Comparison of ENCODE assay signal across 10 cellular contexts in genomic region chr1:54543729-54544496, GRCh38. TPM values are rescaled to one million over a fixed set of nuclear protein-coding genes. Genes with fewer than 3 reads are reported as not detected.
DNase-seq lines count a peak whose midpoint lies in the region; ATAC-seq, FAIRE-seq and TF ChIP-seq lines count a peak whose summit lies in the region.
"Had no signal": no experiment of that assay in that cellular context is flagged by ENCODE, and none has a peak within 500 bp of the region (broad histone marks: within the 10 kb centered on the region; RNA-seq: fewer than 3 reads in every experiment).

No MANE protein-coding gene starts in this region.

- TF ChIP-seq CTCF in fibroblast of lung (conservative IDR thresholded peaks at IDR 0.05 in 1 of 2, IDR thresholded peaks at IDR 0.05 in 1 of 2; ENCODE audit: low read depth in 1 of 2, low read length in 2 of 2) (no peak), stomach (IDR thresholded peaks at IDR 0.05) (no peak), brain microvascular endothelial cell (IDR thresholded peaks at IDR 0.05; ENCODE audit: low read depth, low read length, missing control alignments) (no peak)

- H4K20me1 ChIP-seq in fibroblast of lung (ENCODE audit: control insufficient read depth, extremely low read depth, insufficient read depth, low read length) = no peaks in the 10 kb centered on the region
- H4K20me1 ChIP-seq: BLaER1 had no signal

- CTCF ChIA-PET in activated CD8-positive, alpha-beta memory T cell treated with anti-CD3 and anti-CD28 coated beads, Interleukin-2, amount 10 ng/mL, durations not matched to agents 7 days and 5 days (lab: Charles Lee) = no interaction called here

- no peak for ATAC-seq in activated CD8-positive, alpha-beta memory T cell treated with anti-CD3 and anti-CD28 coated beads, Interleukin-2, amount 10 ng/mL, durations not matched to agents 7 days and 5 days
- ATAC-seq in HG02973 (IDR thresholded peaks at IDR 0.05; ENCODE audit: unreplicated experiment) = no peak

- TF ChIP-seq POLR2A in stomach (IDR thresholded peaks at IDR 0.05) = no peak

- intact Hi-C loops in stomach (cut with DNase I; ENCODE audit: low total_unique reads) = no loop called here

- H3K4me3 ChIP-seq in fibroblast of lung (replicated peaks in 1 of 4; ENCODE audit: control extremely low read depth in 1 of 4, insufficient read depth in 1 of 4, low read depth in 3 of 4, low read length in 4 of 4) (no peak overlapping the region), stomach (no peak overlapping the region), brain microvascular endothelial cell (ENCODE audit: low read depth, low read length) (no peak overlapping the region)
- H3K4me3 ChIP-seq: BLaER1 had no signal

- in situ Hi-C loops in brain microvascular endothelial cell (cut with HindIII; ENCODE audit: low pct_ligation_motif_present, low sequenced_read_pairs) = no loop called here

- no peaks in the 10 kb centered on the region for H3K36me3 ChIP-seq in fibroblast of lung (ENCODE audit: control insufficient read depth, insufficient read depth, low read length)
- no peaks in the 10 kb centered on the region for H3K36me3 ChIP-seq in stomach
- no peaks in the 10 kb centered on the region for H3K36me3 ChIP-seq in brain microvascular endothelial cell (replicated peaks)
- H3K36me3 ChIP-seq: BLaER1 had no signal

- TF ChIP-seq EP300 in stomach (IDR thresholded peaks at IDR 0.05) = no peak

- H3K27ac Mint-ChIP-seq in activated CD8-positive, alpha-beta memory T cell treated with anti-CD3 and anti-CD28 coated beads, Interleukin-2, amount 10 ng/mL, durations not matched to agents 7 days and 5 days = no peak overlapping the region

- no peak for FAIRE-seq in RCC 7860 (lab: Jason Lieb, UNC)
- FAIRE-seq: endometrium had no signal

- no peaks in the 10 kb centered on the region for H3K36me3 Mint-ChIP-seq in activated CD8-positive, alpha-beta memory T cell treated with anti-CD3 and anti-CD28 coated beads, Interleukin-2, amount 10 ng/mL, durations not matched to agents 7 days and 5 days

- no peak overlapping the region for H2AFZ ChIP-seq in fibroblast of lung (ENCODE audit: low read length)

- H3K27ac ChIP-seq in fibroblast of lung (ENCODE audit: insufficient read depth, low read length) (peak overlapping the region; percentile 17), stomach (peak overlapping the region in 3 of 5 donors; percentile 17 to 86 (median 83)), brain microvascular endothelial cell (no peak overlapping the region)

- H3K4me1 ChIP-seq in fibroblast of lung (ENCODE audit: control insufficient read depth, extremely low read depth, insufficient read depth, low read length) (peaks cover 10% of the 10 kb centered on the region), stomach (peaks cover 25 to 52% (median 40%) of the 10 kb centered on the region in 4 donors)

- no peaks in the 10 kb centered on the region for H3K9me3 ChIP-seq in fibroblast of lung (ENCODE audit: control insufficient read depth, insufficient read depth, low read depth, low read length)
- no peaks in the 10 kb centered on the region for H3K9me3 ChIP-seq in stomach
- H3K9me3 ChIP-seq: BLaER1 had no signal

- DNase-seq in activated CD8-positive, alpha-beta memory T cell treated with anti-CD3 and anti-CD28 coated beads, Interleukin-2, amount 10 ng/mL, durations not matched to agents 7 days and 5 days = peak; percentile 37
- no peak for DNase-seq in activated CD8-positive, alpha-beta memory T cell treated with anti-CD3 and anti-CD28 coated beads, Interleukin-2, amount 50 U/mL, for 48 hours
- peak; percentile 34 for DNase-seq in RCC 7860 (ENCODE audit: low spot score)
- DNase-seq in fibroblast of lung (ENCODE audit: low read depth in 2 of 2) = peak in 1 of 2 donors; percentile 88
- DNase-seq in stomach = no peak
- no peak for DNase-seq in brain microvascular endothelial cell
- DNase-seq in COR-L47 (lab: John Stamatoyannopoulos, UW) = no peak

- no peaks in the 10 kb centered on the region for H3K79me2 ChIP-seq in fibroblast of lung (ENCODE audit: control insufficient read depth, insufficient read depth, low read length)

- H3K4me1 Mint-ChIP-seq in activated CD8-positive, alpha-beta memory T cell treated with anti-CD3 and anti-CD28 coated beads, Interleukin-2, amount 10 ng/mL, durations not matched to agents 7 days and 5 days = peaks cover 14% of the 10 kb centered on the region

- no peak overlapping the region for H3K9ac ChIP-seq in fibroblast of lung (ENCODE audit: insufficient read depth, low read length)
- H3K9ac ChIP-seq: BLaER1 had no signal

- 79 to 88% (median 87%) methylated on average over 13 of the region's 13 CpGs for WGBS in stomach, 5 donors

- H3K27me3 Mint-ChIP-seq in activated CD8-positive, alpha-beta memory T cell treated with anti-CD3 and anti-CD28 coated beads, Interleukin-2, amount 10 ng/mL, durations not matched to agents 7 days and 5 days = peaks cover 14% of the 10 kb centered on the region

- no peaks in the 10 kb centered on the region for H3K9me3 Mint-ChIP-seq in activated CD8-positive, alpha-beta memory T cell treated with anti-CD3 and anti-CD28 coated beads, Interleukin-2, amount 10 ng/mL, durations not matched to agents 7 days and 5 days (ENCODE audit: low read depth)

- H3K27me3 ChIP-seq in fibroblast of lung (ENCODE audit: control insufficient read depth, insufficient read depth, low read length) (no peaks in the 10 kb centered on the region), stomach (no peaks in the 10 kb centered on the region), brain microvascular endothelial cell (replicated peaks) (no peaks in the 10 kb centered on the region)
- H3K27me3 ChIP-seq: BLaER1 had no signal

- H3K4me3 Mint-ChIP-seq in activated CD8-positive, alpha-beta memory T cell treated with anti-CD3 and anti-CD28 coated beads, Interleukin-2, amount 10 ng/mL, durations not matched to agents 7 days and 5 days = no peak overlapping the region

- no peak overlapping the region for H3K4me2 ChIP-seq in fibroblast of lung (ENCODE audit: extremely low read depth, insufficient read depth, low read length)

RNA-seq across cellular contexts. Expression of gene ACOT11, which starts 4.1 kb away (rescaled TPM):
- under 1 TPM; 0.58 to 0.96 TPM for total RNA-seq in activated CD8-positive, alpha-beta memory T cell treated with anti-CD3 and anti-CD28 coated beads, Interleukin-2, amount 10 ng/mL, durations not matched to agents 7 days and 5 days
- total RNA-seq in fibroblast of lung (0.77 and 2.5 TPM in 2 replicates), stomach (10 to 100 TPM; 13.9 to 87.0 (median 39.1) TPM)
- polyA plus RNA-seq in fibroblast of lung (0.73 and 1.4 TPM in 2 replicates), stomach (10 to 100 TPM in 1 of 3 donors, 1 to 10 TPM in 2; 5.5 to 14.7 (median 6.0) TPM)
- polyA plus RNA-seq in fibroblast of lung (2012) = 0.62 and 2.2 TPM in 2 replicates
- 1.9 and 3.9 TPM in 2 replicates for polyA minus RNA-seq in fibroblast of lung (ENCODE audit: low replicate concordance)

Comparison
In these comparisons a context has a peak if more than half of its experiments do, and no peak if none do; other contexts are left out.
1. DNase-seq: peak in activated CD8-positive, alpha-beta memory T cell treated with anti-CD3 and anti-CD28 coated beads, Interleukin-2, amount 10 ng/mL, durations not matched to agents 7 days and 5 days (single experiment) and RCC 7860 (single experiment); none in activated CD8-positive, alpha-beta memory T cell treated with anti-CD3 and anti-CD28 coated beads, Interleukin-2, amount 50 U/mL, for 48 hours (single experiment), stomach (single experiment), brain microvascular endothelial cell (single experiment) and COR-L47 (single experiment).